9 cellular contexts compared by ENCODE assay signal in the genomic region with DNA sequence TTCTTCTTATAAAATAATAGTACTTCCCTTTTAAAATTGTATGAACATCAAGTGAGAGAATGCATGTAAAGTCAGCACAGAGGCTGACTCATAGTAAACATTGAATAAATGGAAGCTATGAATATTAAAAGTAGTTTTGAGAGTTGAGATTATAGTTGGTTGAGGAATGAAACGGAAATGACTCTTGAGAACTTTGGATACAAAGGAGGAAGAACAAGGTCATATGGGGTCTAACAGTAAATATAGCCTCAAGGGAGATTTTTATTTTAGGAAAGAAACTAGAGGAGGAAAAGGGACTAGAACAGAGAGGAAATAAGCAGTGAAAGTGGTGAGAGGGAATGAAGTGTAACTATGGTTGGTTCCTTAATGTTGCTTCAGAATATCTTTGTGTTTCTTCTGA.
A peak's percentile ranks its signal among the peaks of the same experiment; 100 is the strongest.
DNase-seq lines count a peak whose midpoint lies in the region; ATAC-seq, FAIRE-seq and TF ChIP-seq lines count a peak whose summit lies in the region.
"Had no signal": no experiment of that assay in that cellular context is flagged by ENCODE, and none has a peak within 500 bp of the region (broad histone marks: within the 10 kb centered on the region; RNA-seq: fewer than 3 reads in every experiment).

No MANE protein-coding gene starts in this region.

- TF ChIP-seq CTCF in RWPE1 (conservative IDR thresholded peaks at IDR 0.05; ENCODE audit: low read depth), result no peak
- no peak for TF ChIP-seq CTCF in heart right ventricle (IDR thresholded peaks at IDR 0.05)

- DNase-seq in H54 (ENCODE audit: insufficient read length, low spot score), result no peak
- peak; percentile 27 for DNase-seq in RWPE1 (ENCODE audit: low spot score)
- no peak for DNase-seq in heart right ventricle
- peak; percentile 29 for DNase-seq in stromal cell of bone marrow (ENCODE audit: low read depth)
- DNase-seq in NCI-H2171 treated with DMSO at 0.1 percent for 48 hours (lab: John Stamatoyannopoulos, UW), result no peak
- DNase-seq in SKM-1 (lab: John Stamatoyannopoulos, UW; ENCODE audit: unreplicated experiment), result no peak

- FAIRE-seq in H54 (lab: Jason Lieb, UNC), result peak; percentile 36
- FAIRE-seq: TTC549 had no signal

- CTCF ChIA-PET in RWPE1 (lab: Yijun Ruan, JAX), result no interaction called here

- TF ChIP-seq POLR2A in H54 (IDR thresholded peaks at IDR 0.05; ENCODE audit: low read depth, low read length), result no peak

- POLR2A ChIA-PET in RWPE1 (lab: Yijun Ruan, JAX; ENCODE audit: low non-redundant PET), result no interaction called here

- H3K27ac ChIP-seq in RWPE1, result no peak overlapping the region
- H3K27ac ChIP-seq in heart right ventricle, result peak overlapping the region in 9 of 10 donors; percentile 51 to 87 (median 70)

- peaks cover 8 to 85% (median 69%) of the 10 kb centered on the region in 9 donors for H3K4me1 ChIP-seq in heart right ventricle

- no peaks in the 10 kb centered on the region for H3K27me3 ChIP-seq in heart right ventricle

- peak; percentile 69 to 89 (median 79) for ATAC-seq in heart right ventricle
- ATAC-seq in HG02763 (IDR thresholded peaks at IDR 0.05; ENCODE audit: unreplicated experiment), result no peak
- no peak for ATAC-seq in GM21619 (IDR thresholded peaks at IDR 0.05; ENCODE audit: unreplicated experiment)

- H3K4me3 ChIP-seq in heart right ventricle, result peak overlapping the region in 2 of 10 donors; percentile 8 to 15

- WGBS in heart right ventricle, 2 donors, result 2 to 24% methylated on average over 1 of the region's 1 CpG

- H3K9me3 ChIP-seq in heart right ventricle, result no peaks in the 10 kb centered on the region

- peaks cover 0 to 34% (median 11%) of the 10 kb centered on the region in 9 donors for H3K36me3 ChIP-seq in heart right ventricle

- intact Hi-C loops in heart right ventricle (cut with DNase I), result loop anchor here in 3 of 10 donors (5.0 to 10.0 kb wide), 3 partner anchors 85 to 162 kb away; no protein-coding TSS in a partner anchor

Comparison
In these comparisons a context has a peak if more than half of its experiments do, and no peak if none do; other contexts are left out.
1. DNase-seq: peak in RWPE1 (single experiment) and stromal cell of bone marrow (single experiment); none in H54 (single experiment), heart right ventricle (0 of 2), NCI-H2171 treated with DMSO at 0.1 percent for 48 hours (single experiment) and SKM-1 (single experiment).
2. ATAC-seq: peak in heart right ventricle (8 of 8); none in HG02763 (single experiment) and GM21619 (single experiment).